1 cellular context compared by ENCODE assay signal in the genomic region with DNA sequence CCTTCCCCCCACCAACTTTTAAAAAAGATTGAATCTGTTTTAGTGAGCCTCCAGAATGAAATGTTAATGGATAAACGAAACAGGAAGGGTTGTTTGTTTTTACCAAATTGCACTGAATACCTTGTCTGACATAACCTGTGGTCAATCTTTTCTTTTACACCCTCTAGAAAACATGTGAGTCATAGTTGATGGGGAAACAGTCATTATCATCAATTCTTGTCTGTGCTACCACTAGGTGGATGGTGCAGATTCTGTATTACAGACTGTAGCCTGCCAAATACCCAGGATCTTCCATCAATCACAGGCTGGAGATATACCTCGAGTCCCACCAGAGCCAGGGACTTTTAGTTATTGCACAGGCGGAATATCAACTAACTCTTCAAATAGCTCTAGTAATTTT.
TF ChIP-seq lines count a peak whose summit lies in the region.

No MANE protein-coding gene starts in this region.

TF ChIP-seq in GM12878, 131 proteins besides CTCF, POLR2A, EP300 and RAD21 (continued from another document):
- TF ChIP-seq FOXK2 (IDR thresholded peaks at IDR 0.05): no peak
- TF ChIP-seq, protein P1, sequence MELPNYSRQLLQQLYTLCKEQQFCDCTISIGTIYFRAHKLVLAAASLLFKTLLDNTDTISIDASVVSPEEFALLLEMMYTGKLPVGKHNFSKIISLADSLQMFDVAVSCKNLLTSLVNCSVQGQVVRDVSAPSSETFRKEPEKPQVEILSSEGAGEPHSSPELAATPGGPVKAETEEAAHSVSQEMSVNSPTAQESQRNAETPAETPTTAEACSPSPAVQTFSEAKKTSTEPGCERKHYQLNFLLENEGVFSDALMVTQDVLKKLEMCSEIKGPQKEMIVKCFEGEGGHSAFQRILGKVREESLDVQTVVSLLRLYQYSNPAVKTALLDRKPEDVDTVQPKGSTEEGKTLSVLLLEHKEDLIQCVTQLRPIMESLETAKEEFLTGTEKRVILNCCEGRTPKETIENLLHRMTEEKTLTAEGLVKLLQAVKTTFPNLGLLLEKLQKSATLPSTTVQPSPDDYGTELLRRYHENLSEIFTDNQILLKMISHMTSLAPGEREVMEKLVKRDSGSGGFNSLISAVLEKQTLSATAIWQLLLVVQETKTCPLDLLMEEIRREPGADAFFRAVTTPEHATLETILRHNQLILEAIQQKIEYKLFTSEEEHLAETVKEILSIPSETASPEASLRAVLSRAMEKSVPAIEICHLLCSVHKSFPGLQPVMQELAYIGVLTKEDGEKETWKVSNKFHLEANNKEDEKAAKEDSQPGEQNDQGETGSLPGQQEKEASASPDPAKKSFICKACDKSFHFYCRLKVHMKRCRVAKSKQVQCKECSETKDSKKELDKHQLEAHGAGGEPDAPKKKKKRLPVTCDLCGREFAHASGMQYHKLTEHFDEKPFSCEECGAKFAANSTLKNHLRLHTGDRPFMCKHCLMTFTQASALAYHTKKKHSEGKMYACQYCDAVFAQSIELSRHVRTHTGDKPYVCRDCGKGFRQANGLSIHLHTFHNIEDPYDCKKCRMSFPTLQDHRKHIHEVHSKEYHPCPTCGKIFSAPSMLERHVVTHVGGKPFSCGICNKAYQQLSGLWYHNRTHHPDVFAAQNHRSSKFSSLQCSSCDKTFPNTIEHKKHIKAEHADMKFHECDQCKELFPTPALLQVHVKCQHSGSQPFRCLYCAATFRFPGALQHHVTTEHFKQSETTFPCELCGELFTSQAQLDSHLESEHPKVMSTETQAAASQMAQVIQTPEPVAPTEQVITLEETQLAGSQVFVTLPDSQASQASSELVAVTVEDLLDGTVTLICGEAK (IDR thresholded peaks at IDR 0.05; ENCODE audit: borderline replicate concordance): no peak
- TF ChIP-seq ZBTB11 (CRISPR knock-in tag; IDR thresholded peaks at IDR 0.05): no peak
- TF ChIP-seq, protein P2, sequence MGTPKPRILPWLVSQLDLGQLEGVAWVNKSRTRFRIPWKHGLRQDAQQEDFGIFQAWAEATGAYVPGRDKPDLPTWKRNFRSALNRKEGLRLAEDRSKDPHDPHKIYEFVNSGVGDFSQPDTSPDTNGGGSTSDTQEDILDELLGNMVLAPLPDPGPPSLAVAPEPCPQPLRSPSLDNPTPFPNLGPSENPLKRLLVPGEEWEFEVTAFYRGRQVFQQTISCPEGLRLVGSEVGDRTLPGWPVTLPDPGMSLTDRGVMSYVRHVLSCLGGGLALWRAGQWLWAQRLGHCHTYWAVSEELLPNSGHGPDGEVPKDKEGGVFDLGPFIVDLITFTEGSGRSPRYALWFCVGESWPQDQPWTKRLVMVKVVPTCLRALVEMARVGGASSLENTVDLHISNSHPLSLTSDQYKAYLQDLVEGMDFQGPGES (IDR thresholded peaks at IDR 0.05): no peak
- TF ChIP-seq, protein P3, sequence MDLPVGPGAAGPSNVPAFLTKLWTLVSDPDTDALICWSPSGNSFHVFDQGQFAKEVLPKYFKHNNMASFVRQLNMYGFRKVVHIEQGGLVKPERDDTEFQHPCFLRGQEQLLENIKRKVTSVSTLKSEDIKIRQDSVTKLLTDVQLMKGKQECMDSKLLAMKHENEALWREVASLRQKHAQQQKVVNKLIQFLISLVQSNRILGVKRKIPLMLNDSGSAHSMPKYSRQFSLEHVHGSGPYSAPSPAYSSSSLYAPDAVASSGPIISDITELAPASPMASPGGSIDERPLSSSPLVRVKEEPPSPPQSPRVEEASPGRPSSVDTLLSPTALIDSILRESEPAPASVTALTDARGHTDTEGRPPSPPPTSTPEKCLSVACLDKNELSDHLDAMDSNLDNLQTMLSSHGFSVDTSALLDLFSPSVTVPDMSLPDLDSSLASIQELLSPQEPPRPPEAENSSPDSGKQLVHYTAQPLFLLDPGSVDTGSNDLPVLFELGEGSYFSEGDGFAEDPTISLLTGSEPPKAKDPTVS (IDR thresholded peaks at IDR 0.05; ENCODE audit: low read depth, low read length): no peak
- no peak for TF ChIP-seq SMAD5 (IDR thresholded peaks at IDR 0.05; ENCODE audit: low read depth)
- TF ChIP-seq SREBF1 (IDR thresholded peaks at IDR 0.05; ENCODE audit: low read length): no peak
- TF ChIP-seq SREBF2 (IDR thresholded peaks at IDR 0.05; ENCODE audit: low read length): no peak
- no peak for TF ChIP-seq MAX (IDR thresholded peaks at IDR 0.05; ENCODE audit: low read depth, low read length)
- TF ChIP-seq, protein P4, sequence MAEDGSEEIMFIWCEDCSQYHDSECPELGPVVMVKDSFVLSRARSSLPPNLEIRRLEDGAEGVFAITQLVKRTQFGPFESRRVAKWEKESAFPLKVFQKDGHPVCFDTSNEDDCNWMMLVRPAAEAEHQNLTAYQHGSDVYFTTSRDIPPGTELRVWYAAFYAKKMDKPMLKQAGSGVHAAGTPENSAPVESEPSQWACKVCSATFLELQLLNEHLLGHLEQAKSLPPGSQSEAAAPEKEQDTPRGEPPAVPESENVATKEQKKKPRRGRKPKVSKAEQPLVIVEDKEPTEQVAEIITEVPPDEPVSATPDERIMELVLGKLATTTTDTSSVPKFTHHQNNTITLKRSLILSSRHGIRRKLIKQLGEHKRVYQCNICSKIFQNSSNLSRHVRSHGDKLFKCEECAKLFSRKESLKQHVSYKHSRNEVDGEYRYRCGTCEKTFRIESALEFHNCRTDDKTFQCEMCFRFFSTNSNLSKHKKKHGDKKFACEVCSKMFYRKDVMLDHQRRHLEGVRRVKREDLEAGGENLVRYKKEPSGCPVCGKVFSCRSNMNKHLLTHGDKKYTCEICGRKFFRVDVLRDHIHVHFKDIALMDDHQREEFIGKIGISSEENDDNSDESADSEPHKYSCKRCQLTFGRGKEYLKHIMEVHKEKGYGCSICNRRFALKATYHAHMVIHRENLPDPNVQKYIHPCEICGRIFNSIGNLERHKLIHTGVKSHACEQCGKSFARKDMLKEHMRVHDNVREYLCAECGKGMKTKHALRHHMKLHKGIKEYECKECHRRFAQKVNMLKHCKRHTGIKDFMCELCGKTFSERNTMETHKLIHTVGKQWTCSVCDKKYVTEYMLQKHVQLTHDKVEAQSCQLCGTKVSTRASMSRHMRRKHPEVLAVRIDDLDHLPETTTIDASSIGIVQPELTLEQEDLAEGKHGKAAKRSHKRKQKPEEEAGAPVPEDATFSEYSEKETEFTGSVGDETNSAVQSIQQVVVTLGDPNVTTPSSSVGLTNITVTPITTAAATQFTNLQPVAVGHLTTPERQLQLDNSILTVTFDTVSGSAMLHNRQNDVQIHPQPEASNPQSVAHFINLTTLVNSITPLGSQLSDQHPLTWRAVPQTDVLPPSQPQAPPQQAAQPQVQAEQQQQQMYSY (CRISPR knock-in tag; IDR thresholded peaks at IDR 0.05): no peak
- TF ChIP-seq KAT2A (conservative IDR thresholded peaks at IDR 0.05; ENCODE audit: control insufficient read depth, low read depth, low read length): no peak
- TF ChIP-seq TCF12 (IDR thresholded peaks at IDR 0.05; ENCODE audit: low read depth, low read length): no peak
- TF ChIP-seq SP1 (IDR thresholded peaks at IDR 0.05; ENCODE audit: low read depth, low read length): no peak
- TF ChIP-seq CHD4 (IDR thresholded peaks at IDR 0.05): no peak
- no peak for TF ChIP-seq ZSCAN29 (IDR thresholded peaks at IDR 0.05)
